In the genomic region with DNA sequence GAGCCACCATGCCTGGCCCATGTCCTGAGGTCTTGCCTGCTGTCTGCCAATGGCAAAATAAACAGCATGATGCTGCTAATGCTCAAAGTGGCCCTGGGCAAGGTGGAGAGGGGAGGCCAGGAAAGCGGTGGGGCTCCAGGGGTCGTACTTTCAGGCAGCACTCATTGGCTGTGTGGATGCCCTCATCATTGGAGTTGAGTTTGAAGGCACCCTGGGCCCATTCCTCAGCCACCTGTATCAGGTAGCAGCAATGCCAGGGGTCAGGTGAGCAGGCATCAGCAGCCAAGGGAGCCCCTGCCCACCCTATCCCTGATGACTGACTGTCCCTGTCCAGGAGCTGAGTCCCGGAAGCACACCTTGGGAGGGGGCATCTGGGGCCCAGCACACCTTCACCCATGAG, we compare ENCODE assay signal across 29 cellular contexts.
"Had no signal": no experiment of that assay in that cellular context is flagged by ENCODE, and none has a peak within 500 bp of the region (broad histone marks: within the 10 kb centered on the region; RNA-seq: fewer than 3 reads in every experiment).

No MANE protein-coding gene starts in this region.

- H3K9ac ChIP-seq: neural progenitor cell, parathyroid adenoma had no signal

- H3K36me3 Mint-ChIP-seq: naive thymus-derived CD4-positive, alpha-beta T cell; natural killer cell; neural progenitor cell; stimulated activated effector memory CD8-positive, alpha-beta T cell treated with anti-CD3 and anti-CD28 coated beads, Interleukin-12 subunit alpha, Interleukin-12 subunit beta, amount 100 ng/mL, for 72 hours; stimulated activated naive B cell treated with anti-CD40 and anti-IgM and Interleukin-4, amounts not matched to agents 10 μg/mL and 1 μg/mL and 100 μg/mL, for 72 hours had no signal

- H3K9me3 ChIP-seq: thoracic aorta, thyroid gland, uterus had no signal

- H3K4me3 ChIP-seq: neural progenitor cell, ovary, psoas muscle, right lobe of liver, sigmoid colon, stomach, thoracic aorta, thyroid gland, tibial nerve, upper lobe of left lung, uterus had no signal

- H3K4me2 ChIP-seq: neural progenitor cell had no signal

- H3K4me1 Mint-ChIP-seq: naive thymus-derived CD4-positive, alpha-beta T cell; natural killer cell; nephron; neural progenitor cell; stimulated activated effector memory CD8-positive, alpha-beta T cell treated with anti-CD3 and anti-CD28 coated beads, Interleukin-12 subunit alpha, Interleukin-12 subunit beta, amount 100 ng/mL, for 72 hours; stimulated activated naive B cell treated with anti-CD40 and anti-IgM and Interleukin-4, amounts not matched to agents 10 μg/mL and 1 μg/mL and 100 μg/mL, for 72 hours had no signal

- H3K27me3 ChIP-seq: neural progenitor cell, neutrophil, ovary, right lobe of liver, sigmoid colon, stomach, thyroid gland, tibial nerve, upper lobe of left lung, uterus had no signal

- H3K27ac Mint-ChIP-seq: naive thymus-derived CD4-positive, alpha-beta T cell; natural killer cell; nephron; neural progenitor cell; progenitor cell of endocrine pancreas; stimulated activated effector memory CD8-positive, alpha-beta T cell treated with anti-CD3 and anti-CD28 coated beads, Interleukin-12 subunit alpha, Interleukin-12 subunit beta, amount 100 ng/mL, for 72 hours; stimulated activated naive B cell treated with anti-CD40 and anti-IgM and Interleukin-4, amounts not matched to agents 10 μg/mL and 1 μg/mL and 100 μg/mL, for 72 hours; stimulated activated naive CD8-positive, alpha-beta T cell treated with anti-CD3 and anti-CD28 coated beads, Interleukin-15, Interleukin-2, amounts not matched to agents 100 ng/mL and 50 ng/mL, for 24 hours had no signal

- FAIRE-seq: small intestine had no signal

- H3K4me3 Mint-ChIP-seq: naive thymus-derived CD4-positive, alpha-beta T cell; natural killer cell; nephron; neural progenitor cell; stimulated activated effector memory CD8-positive, alpha-beta T cell treated with anti-CD3 and anti-CD28 coated beads, Interleukin-12 subunit alpha, Interleukin-12 subunit beta, amount 100 ng/mL, for 72 hours; stimulated activated naive B cell treated with anti-CD40 and anti-IgM and Interleukin-4, amounts not matched to agents 10 μg/mL and 1 μg/mL and 100 μg/mL, for 72 hours; stimulated activated naive CD8-positive, alpha-beta T cell treated with anti-CD3 and anti-CD28 coated beads, Interleukin-15, Interleukin-2, amounts not matched to agents 100 ng/mL and 50 ng/mL, for 24 hours had no signal

- H3K79me2 ChIP-seq: parathyroid adenoma had no signal

- ATAC-seq: naive thymus-derived CD4-positive, alpha-beta T cell; natural killer cell; psoas muscle; right cardiac atrium; right lobe of liver; stimulated activated effector memory CD8-positive, alpha-beta T cell treated with anti-CD3 and anti-CD28 coated beads, Interleukin-12 subunit alpha, Interleukin-12 subunit beta, amount 100 ng/mL, for 72 hours; stimulated activated naive B cell treated with anti-CD40 and anti-IgM and Interleukin-4, amounts not matched to agents 10 μg/mL and 1 μg/mL and 100 μg/mL, for 72 hours had no signal

- H3K27me3 Mint-ChIP-seq: naive thymus-derived CD4-positive, alpha-beta T cell; progenitor cell of endocrine pancreas; stimulated activated naive B cell treated with anti-CD40 and anti-IgM and Interleukin-4, amounts not matched to agents 10 μg/mL and 1 μg/mL and 100 μg/mL, for 72 hours; stimulated activated naive CD8-positive, alpha-beta T cell treated with anti-CD3 and anti-CD28 coated beads, Interleukin-15, Interleukin-2, amounts not matched to agents 100 ng/mL and 50 ng/mL, for 24 hours had no signal

- H3K4me1 ChIP-seq: neural progenitor cell, parathyroid adenoma, psoas muscle, right lobe of liver, sigmoid colon, stomach, thyroid gland, tibial nerve, upper lobe of left lung, uterus had no signal

- H2AFZ ChIP-seq: neural progenitor cell, parathyroid adenoma had no signal

- H3K27ac ChIP-seq: neural progenitor cell, neutrophil, ovary, parathyroid adenoma, psoas muscle, right lobe of liver, sigmoid colon, stomach, thoracic aorta, thyroid gland, tibial nerve, upper lobe of left lung, uterus had no signal

- DNase-seq: naive thymus-derived CD4-positive, alpha-beta T cell; natural killer cell; nucleus accumbens; ovary; posterior cingulate gyrus; psoas muscle; right cardiac atrium; right lobe of liver; sigmoid colon; small intestine; stimulated activated CD4-positive, alpha-beta T cell treated with anti-CD3 and anti-CD28 coated beads, Interleukin-15, amount 100 ng/mL, for 24 hours; stimulated activated CD4-positive, alpha-beta T cell treated with anti-CD3 and anti-CD28 coated beads, Interleukin-2, amount 100 ng/mL, for 24 hours; stimulated activated CD4-positive, alpha-beta T cell treated with anti-CD3 and anti-CD28 coated beads, Interleukin-2, amount 100 ng/mL, for 48 hours; stimulated activated CD4-positive, alpha-beta T cell treated with anti-CD3 and anti-CD28 coated beads, Interleukin-4, amount 100 ng/mL, for 24 hours; stimulated activated naive B cell treated with anti-CD40 and anti-IgM and Interleukin-4, amounts not matched to agents 10 μg/mL and 1 μg/mL and 100 μg/mL, for 72 hours; stimulated activated naive CD4-positive, alpha-beta T cell treated with Interleukin-2 at 50 U/mL for 16 hours; stomach; thyroid gland; upper lobe of left lung; uterus had no signal

- H3K36me3 ChIP-seq: neural progenitor cell, neutrophil, ovary, right lobe of liver, sigmoid colon, stomach, thoracic aorta, thyroid gland, tibial nerve, upper lobe of left lung, uterus had no signal
